In genomic region chr4:112231779-112232713, GRCh38 we compare ENCODE assay signal across 8 cellular contexts. TPM values are rescaled to one million over a fixed set of nuclear protein-coding genes. Genes with fewer than 3 reads are reported as not detected.
DNase-seq lines count a peak whose midpoint lies in the region; ATAC-seq and TF ChIP-seq lines count a peak whose summit lies in the region.

Gene AP1AR (plus strand): TSS chr4:112231787. CDS start chr4:112232092, 305 bp downstream.

- H3K36me3 ChIP-seq in adrenal gland (replicated peaks in 1 of 2): no peaks in the 10 kb centered on the region
- H3K36me3 ChIP-seq in heart right ventricle: no peaks in the 10 kb centered on the region
- no peaks in the 10 kb centered on the region for H3K36me3 ChIP-seq in prostate gland

- H3K27me3 ChIP-seq in adrenal gland (no peaks in the 10 kb centered on the region), heart right ventricle (no peaks in the 10 kb centered on the region), prostate gland (replicated peaks; ENCODE audit: insufficient read depth) (no peaks in the 10 kb centered on the region)

- 0% methylated on average over 29 to 70 of the region's 70 CpGs for WGBS in adrenal gland, 4 donors
- 0% methylated on average over 68 to 69 of the region's 70 CpGs for WGBS in heart right ventricle, 2 donors
- under 1% methylated on average over 48 of the region's 70 CpGs for WGBS in prostate gland

- H3K27ac ChIP-seq in adrenal gland: peak within 1 kb of the TSS; percentile 84 to 97 (median 95)
- H3K27ac ChIP-seq in heart right ventricle: peak within 1 kb of the TSS; percentile 79 to 97 (median 94)
- H3K27ac ChIP-seq in prostate gland: peak within 1 kb of the TSS; percentile 92 to 95

- DNase-seq in NCI-H1048 (lab: John Stamatoyannopoulos, UW) (peak; percentile 10), T-helper 1 cell (peak; percentile 62 to 82 (median 72)), adrenal gland (peak; percentile 76 to 89 (median 82)), heart right ventricle (peak; percentile 83 to 84), prostate gland (ENCODE audit: low spot score) (peak; percentile 70), ureter (ENCODE audit: low spot score) (peak; percentile 85)

- ATAC-seq in HG02588 (IDR thresholded peaks at IDR 0.05; ENCODE audit: unreplicated experiment): peak; percentile 58
- ATAC-seq in heart right ventricle: peak; percentile 82 to 92 (median 83)

- H3K9me3 ChIP-seq in adrenal gland (replicated peaks in 1 of 3) (no peaks in the 10 kb centered on the region), heart right ventricle (no peaks in the 10 kb centered on the region), prostate gland (no peaks in the 10 kb centered on the region)

- intact Hi-C loops in adrenal gland (cut with DNase I): loop anchor here in 1 of 2 donors (10.0 kb wide), 1 partner anchor 87 kb away; the partner anchor contains the start of gene FAM241A
- intact Hi-C loops in heart right ventricle (cut with DNase I): loop anchor here in 7 of 10 donors (2.0 to 5.0 kb wide), 5 partner anchors 85 to 135 kb away; partner anchors contain the start of gene FAM241A (in 5 of the 7)
- intact Hi-C loops in prostate gland (cut with DNase I): loop anchor here (2.0 to 5.0 kb wide), 5 partner anchors 55 to 1610 kb away; partner anchors contain the start of genes FAM241A, LARP7, PITX2 and TIFA

- peak within 1 kb of the TSS; percentile 59 to 92 (median 84) for H3K4me3 ChIP-seq in adrenal gland
- peak within 1 kb of the TSS; percentile 80 to 97 (median 92) for H3K4me3 ChIP-seq in heart right ventricle
- peak within 1 kb of the TSS; percentile 72 to 83 for H3K4me3 ChIP-seq in prostate gland

- TF ChIP-seq POLR2A in adrenal gland (IDR thresholded peaks at IDR 0.05) (peak; percentile 72 to 95), prostate gland (IDR thresholded peaks at IDR 0.05) (peak; percentile 88)

- peak; percentile 51; the same call in 1 of the 2 replicates for TF ChIP-seq CTCF in GM12874 (IDR thresholded peaks at IDR 0.05; ENCODE audit: insufficient read depth, low read depth, low read length)
- TF ChIP-seq CTCF in adrenal gland (IDR thresholded peaks at IDR 0.05): peak in 4 of 6 experiments; percentile 24 to 38 (median 29)
- peak in 7 of 9 donors; percentile 20 to 58 (median 33) for TF ChIP-seq CTCF in heart right ventricle (IDR thresholded peaks at IDR 0.05)
- peak in 1 of 4 experiments; percentile 39 for TF ChIP-seq CTCF in prostate gland (IDR thresholded peaks at IDR 0.05)

- H3K4me1 ChIP-seq in adrenal gland (replicated peaks in 1 of 2) (peaks cover 3 to 12% of the 10 kb centered on the region in 2 donors), heart right ventricle (peaks cover 0 to 37% (median 20%) of the 10 kb centered on the region in 9 donors), prostate gland (replicated peaks) (no peaks in the 10 kb centered on the region)

RNA-seq across cellular contexts. Expression of gene AP1AR, which starts in this region (rescaled TPM):
- total RNA-seq in adrenal gland: 10 to 100 TPM; 13.1 to 30.1 (median 19.6) TPM
- 10 to 100 TPM in 1 of 3 donors, 1 to 10 TPM in 2; 7.3 to 27.5 (median 8.0) TPM for polyA plus RNA-seq in adrenal gland
- 10 to 100 TPM in 7 of 10 donors, 1 to 10 TPM in 3; 7.6 to 13.4 (median 11.4) TPM for total RNA-seq in heart right ventricle
- polyA plus RNA-seq in heart right ventricle: 1 to 10 TPM; 5.5 to 6.9 TPM
- total RNA-seq in prostate gland: 10 to 100 TPM; 15.3 to 24.3 TPM
- 28.3 TPM for total RNA-seq in ureter

Comparison
In these comparisons a context has a peak if more than half of its experiments do, and no peak if none do; other contexts are left out.
1. Peak in every context shown above with its lines: DNase-seq, ATAC-seq, H3K4me3 ChIP-seq and H3K27ac ChIP-seq.
2. DNase-seq: peak in every context shown above with its lines; median percentile 85 in ureter; 84 in heart right ventricle; 82 in adrenal gland; 72 in T-helper 1 cell; 70 in prostate gland; 10 in NCI-H1048.